Comparison of ENCODE assay signal across 1 cellular context in the genomic region with DNA sequence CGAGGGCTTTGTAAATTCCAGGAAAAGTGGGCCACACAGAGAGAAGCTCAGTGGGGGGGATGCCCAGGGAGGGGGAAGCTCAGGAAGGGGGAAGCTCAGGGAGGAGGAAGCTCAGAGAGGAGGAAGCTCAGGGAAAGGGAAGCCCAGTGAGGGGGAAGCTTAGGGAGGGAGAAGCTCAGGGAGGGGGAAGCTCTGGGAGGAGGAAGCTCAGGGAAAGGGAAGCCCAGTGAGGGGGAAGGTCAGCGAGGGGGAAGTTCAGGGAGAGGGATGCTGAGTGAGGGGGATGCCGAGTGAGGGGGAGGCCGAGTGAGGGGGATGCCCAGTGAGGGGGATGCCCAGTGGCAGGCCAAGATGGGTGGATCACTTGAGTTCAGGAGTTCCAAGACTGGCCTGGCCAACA.
TF ChIP-seq lines count a peak whose summit lies in the region.

No MANE protein-coding gene starts in this region.

TF ChIP-seq in HEK293, 187 proteins besides CTCF, POLR2A, EP300 and RAD21 (continued from another document):
- no peak for TF ChIP-seq ZNF658 (tag by site-specific recombination; IDR thresholded peaks at IDR 0.05)
- TF ChIP-seq ZNF571 (tag by site-specific recombination; IDR thresholded peaks at IDR 0.05), result no peak
- TF ChIP-seq ZNF114 (tag by site-specific recombination; IDR thresholded peaks at IDR 0.05), result no peak
- TF ChIP-seq ZIC2 (tag by site-specific recombination; IDR thresholded peaks at IDR 0.05), result peak; percentile 49; the same call in 1 of the 2 replicates
- TF ChIP-seq ZNF785 (tag by site-specific recombination; IDR thresholded peaks at IDR 0.05), result no peak
- TF ChIP-seq ZNF404 (tag by site-specific recombination; IDR thresholded peaks at IDR 0.05), result no peak
- TF ChIP-seq ZNF398 (tag by site-specific recombination; IDR thresholded peaks at IDR 0.05), result peak; percentile 58
- TF ChIP-seq, protein P1, sequence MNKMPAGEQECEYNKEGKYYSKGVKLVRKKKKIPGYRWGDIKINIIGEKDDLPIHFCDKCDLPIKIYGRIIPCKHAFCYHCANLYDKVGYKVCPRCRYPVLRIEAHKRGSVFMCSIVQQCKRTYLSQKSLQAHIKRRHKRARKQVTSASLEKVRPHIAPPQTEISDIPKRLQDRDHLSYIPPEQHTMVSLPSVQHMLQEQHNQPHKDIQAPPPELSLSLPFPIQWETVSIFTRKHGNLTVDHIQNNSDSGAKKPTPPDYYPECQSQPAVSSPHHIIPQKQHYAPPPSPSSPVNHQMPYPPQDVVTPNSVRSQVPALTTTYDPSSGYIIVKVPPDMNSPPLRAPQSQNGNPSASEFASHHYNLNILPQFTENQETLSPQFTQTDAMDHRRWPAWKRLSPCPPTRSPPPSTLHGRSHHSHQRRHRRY (tag by site-specific recombination; IDR thresholded peaks at IDR 0.05), result no peak
- no peak for TF ChIP-seq ZNF426 (tag by site-specific recombination; IDR thresholded peaks at IDR 0.05)
- TF ChIP-seq ZNF621 (tag by site-specific recombination; IDR thresholded peaks at IDR 0.05), result no peak
- TF ChIP-seq ZNF26 (tag by site-specific recombination; IDR thresholded peaks at IDR 0.05), result no peak
- TF ChIP-seq TCF7L2 (IDR thresholded peaks at IDR 0.05; ENCODE audit: borderline replicate concordance, low read depth, low read length), result no peak
- TF ChIP-seq KLF8 (tag by site-specific recombination; IDR thresholded peaks at IDR 0.05), result no peak
- peak; percentile 50; the same call in 1 of the 2 replicates for TF ChIP-seq EGR2 (tag by site-specific recombination; IDR thresholded peaks at IDR 0.05; ENCODE audit: low read depth)
- no peak for TF ChIP-seq ZNF510 (tag by site-specific recombination; IDR thresholded peaks at IDR 0.05; ENCODE audit: insufficient replicate concordance)
- TF ChIP-seq ZNF140 (tag by site-specific recombination; IDR thresholded peaks at IDR 0.05), result no peak
